Comparison of ENCODE assay signal across 17 cellular contexts in genomic region chr3:54713455-54713854, GRCh38.
"Had no signal": no experiment of that assay in that cellular context is flagged by ENCODE, and none has a peak within 500 bp of the region (broad histone marks: within the 10 kb centered on the region; RNA-seq: fewer than 3 reads in every experiment).

No MANE protein-coding gene starts in this region.

- H3K9me3 ChIP-seq: adrenal gland, ascending aorta, upper lobe of right lung had no signal

- DNase-seq: activated B cell treated with CpG ODN at 0.5 μM for 24 hours; activated CD4-positive, alpha-beta T cell treated with anti-CD3 and anti-CD28 coated beads for 36 hours; activated CD4-positive, alpha-beta T cell treated with anti-CD3 and anti-CD28 coated beads, Interleukin-2, amount 50 U/mL, for 4 hours; activated CD8-positive, alpha-beta memory T cell treated with anti-CD3 and anti-CD28 coated beads, Interleukin-2, amount 50 U/mL, for 48 hours; activated naive CD4-positive, alpha-beta T cell; activated T-cell treated with anti-CD3 and anti-CD28 coated beads, Interleukin-2, amount 50 U/mL, for 4 hours; adrenal gland; brain microvascular endothelial cell; effector memory CD4-positive, alpha-beta T cell; glutamatergic neuron; hypothalamus; midbrain; natural killer cell; stimulated activated CD4-positive, alpha-beta T cell treated with anti-CD3 and anti-CD28 coated beads, Interleukin-4, amount 100 ng/mL, for 24 hours; stimulated activated naive CD4-positive, alpha-beta T cell treated with Interleukin-2 at 50 U/mL for 16 hours; upper lobe of right lung had no signal

- H3K4me3 ChIP-seq: adrenal gland, ascending aorta, upper lobe of right lung had no signal

- H3K27ac ChIP-seq: adrenal gland, ascending aorta, brain microvascular endothelial cell, upper lobe of right lung had no signal

- H3K27me3 ChIP-seq: adrenal gland, ascending aorta, brain microvascular endothelial cell, upper lobe of right lung had no signal

- H3K4me1 ChIP-seq: adrenal gland, ascending aorta, upper lobe of right lung had no signal

- H3K36me3 ChIP-seq: adrenal gland, ascending aorta, brain microvascular endothelial cell, upper lobe of right lung had no signal

- ATAC-seq: activated CD4-positive, alpha-beta T cell treated with anti-CD3 and anti-CD28 coated beads for 36 hours; activated T-cell treated with anti-CD3 and anti-CD28 coated beads, Interleukin-2, amount 50 U/mL, for 4 hours; natural killer cell; upper lobe of right lung had no signal
